ENCODE assay signal across 34 cellular contexts in genomic region chr21:20302084-20302483, GRCh38.
"Had no signal": no experiment of that assay in that cellular context is flagged by ENCODE, and none has a peak within 500 bp of the region (broad histone marks: within the 10 kb centered on the region; RNA-seq: fewer than 3 reads in every experiment).

No MANE protein-coding gene starts in this region.

- H3K4me3 ChIP-seq: MG63 had no signal

- H3K27me3 ChIP-seq: MG63 had no signal

- H3K9me3 ChIP-seq: MG63 had no signal

- H3K36me3 ChIP-seq: MG63 had no signal

- DNase-seq: Karpas-422, Kasumi-1, MG63, MM.1S, MV-4-11, NCI-H1048, NCI-H1092, NCI-H1092 treated with DMSO at 0.1 percent for 48 hours, NCI-H1105, NCI-H1105 treated with DMSO at 0.1 percent for 48 hours, NCI-H1417, NCI-H1417 treated with DMSO at 0.1 percent for 48 hours, NCI-H1436, NCI-H1436 treated with DMSO at 0.1 percent for 48 hours, NCI-H146, NCI-H1694, NCI-H1694 treated with DMSO at 0.1 percent for 48 hours, NCI-H187, NCI-H187 treated with DMSO at 0.1 percent for 48 hours, NCI-H1930, NCI-H2029, NCI-H2029 treated with DMSO at 0.1 percent for 48 hours, NCI-H2081, NCI-H2081 treated with DMSO at 0.1 percent for 48 hours, NCI-H2107, NCI-H2171, NCI-H2171 treated with DMSO at 0.1 percent for 48 hours, NCI-H2227 treated with DMSO at 0.1 percent for 48 hours, NCI-H226, NCI-H345, NCI-H446, NCI-H446 treated with DMSO at 0.1 percent for 48 hours, NCI-H510A, NCI-H510A treated with DMSO at 0.1 percent for 48 hours had no signal
